ENCODE assay signal across 31 cellular contexts in genomic region chr10:13801907-13802288, GRCh38.
"Had no signal": no experiment of that assay in that cellular context is flagged by ENCODE, and none has a peak within 500 bp of the region (broad histone marks: within the 10 kb centered on the region; RNA-seq: fewer than 3 reads in every experiment).

No MANE protein-coding gene starts in this region.

- H3K27me3 ChIP-seq: adrenal gland, body of pancreas, colonic mucosa, esophagus muscularis mucosa, foreskin keratinocyte, gastrocnemius medialis, heart left ventricle had no signal

- H3K27ac ChIP-seq: adrenal gland, body of pancreas, colonic mucosa, esophagus muscularis mucosa, foreskin keratinocyte, gastrocnemius medialis, heart left ventricle had no signal

- H3K4me1 ChIP-seq: colonic mucosa, gastrocnemius medialis had no signal

- H3K36me3 ChIP-seq: adrenal gland, colonic mucosa, esophagus muscularis mucosa, gastrocnemius medialis had no signal

- H3K9me3 Mint-ChIP-seq: activated CD4-positive, alpha-beta memory T cell treated with anti-CD3 and anti-CD28 coated beads, Interleukin-2, amount 10 ng/mL, durations not matched to agents 7 days and 5 days; activated CD4-positive, alpha-beta T cell treated with anti-CD3 and anti-CD28 coated beads, Interleukin-2, amount 10 ng/mL, durations not matched to agents 7 days and 5 days; activated naive CD8-positive, alpha-beta T cell treated with anti-CD3 and anti-CD28 coated beads for 36 hours; activated naive CD8-positive, alpha-beta T cell treated with anti-CD3 and anti-CD28 coated beads, Interleukin-2, amount 50 U/mL, for 24 hours; activated T-cell treated with anti-CD3 and anti-CD28 coated beads, Interleukin-2, amount 50 U/mL, for 24 hours; activated T-cell treated with anti-CD3 and anti-CD28 coated beads, Interleukin-2, amount 50 U/mL, for 72 hours; endodermal cell; WTC11 had no signal

- H3K4me3 ChIP-seq: adrenal gland, body of pancreas, colonic mucosa, esophagus muscularis mucosa, gastrocnemius medialis, heart left ventricle had no signal

- H3K36me3 Mint-ChIP-seq: activated naive CD8-positive, alpha-beta T cell treated with anti-CD3 and anti-CD28 coated beads for 36 hours; WTC11 had no signal

- ATAC-seq: activated naive CD8-positive, alpha-beta T cell treated with anti-CD3 and anti-CD28 coated beads, Interleukin-2, amount 50 U/mL, for 24 hours; activated T-cell treated with anti-CD3 and anti-CD28 coated beads, Interleukin-2, amount 50 U/mL, for 72 hours; body of pancreas; foreskin keratinocyte; gastrocnemius medialis; heart left ventricle; WTC11 had no signal

- DNase-seq: activated CD4-positive, alpha-beta memory T cell treated with anti-CD3 and anti-CD28 coated beads, Interleukin-2, amount 10 ng/mL, durations not matched to agents 7 days and 5 days; activated CD4-positive, alpha-beta T cell treated with anti-CD3 and anti-CD28 coated beads for 1 hour; activated CD4-positive, alpha-beta T cell treated with anti-CD3 and anti-CD28 coated beads for 4 hours; activated CD4-positive, alpha-beta T cell treated with anti-CD3 and anti-CD28 coated beads, Interleukin-2, amount 10 ng/mL, durations not matched to agents 7 days and 5 days; activated CD4-positive, alpha-beta T cell treated with anti-CD3 and anti-CD28 coated beads, Interleukin-2, amount 50 U/mL, for 4 hours; activated CD8-positive, alpha-beta memory T cell treated with anti-CD3 and anti-CD28 coated beads, Interleukin-2, amount 50 U/mL, for 48 hours; activated gamma-delta T cell; activated naive CD4-positive, alpha-beta T cell treated with anti-CD3 and anti-CD28 coated beads, Interleukin-2, amount 50 U/mL, for 16 hours; activated naive CD4-positive, alpha-beta T cell treated with Interleukin-2 at 50 U/mL for 16 hours; activated naive CD8-positive, alpha-beta T cell treated with anti-CD3 and anti-CD28 coated beads for 36 hours; activated naive CD8-positive, alpha-beta T cell treated with anti-CD3 and anti-CD28 coated beads, Interleukin-2, amount 50 U/mL, for 24 hours; activated T-cell treated with anti-CD3 and anti-CD28 coated beads for 4 hours; activated T-cell treated with anti-CD3 and anti-CD28 coated beads, Interleukin-2, amount 50 U/mL, for 24 hours; activated T-cell treated with anti-CD3 and anti-CD28 coated beads, Interleukin-2, amount 50 U/mL, for 72 hours; adrenal gland; amygdala; aorta; body of pancreas; central memory CD4-positive, alpha-beta T cell; cerebellar nuclear complex; colonic mucosa; effector memory CD4-positive, alpha-beta T cell; endodermal cell; erythroblast; foreskin keratinocyte; gastrocnemius medialis; glutamatergic neuron; heart left ventricle; T-helper 2 cell had no signal

- H3K9me3 ChIP-seq: adrenal gland, body of pancreas, colonic mucosa, esophagus muscularis mucosa, gastrocnemius medialis, heart left ventricle had no signal

- H3K4me3 Mint-ChIP-seq: activated CD4-positive, alpha-beta memory T cell treated with anti-CD3 and anti-CD28 coated beads, Interleukin-2, amount 10 ng/mL, durations not matched to agents 7 days and 5 days; activated CD4-positive, alpha-beta T cell treated with anti-CD3 and anti-CD28 coated beads, Interleukin-2, amount 10 ng/mL, durations not matched to agents 7 days and 5 days; activated naive CD8-positive, alpha-beta T cell treated with anti-CD3 and anti-CD28 coated beads for 36 hours; activated naive CD8-positive, alpha-beta T cell treated with anti-CD3 and anti-CD28 coated beads, Interleukin-2, amount 50 U/mL, for 24 hours; activated T-cell treated with anti-CD3 and anti-CD28 coated beads, Interleukin-2, amount 50 U/mL, for 24 hours; activated T-cell treated with anti-CD3 and anti-CD28 coated beads, Interleukin-2, amount 50 U/mL, for 72 hours; endodermal cell; WTC11 had no signal

- H3K27ac Mint-ChIP-seq: activated CD4-positive, alpha-beta memory T cell treated with anti-CD3 and anti-CD28 coated beads, Interleukin-2, amount 10 ng/mL, durations not matched to agents 7 days and 5 days; activated CD4-positive, alpha-beta T cell treated with anti-CD3 and anti-CD28 coated beads, Interleukin-2, amount 10 ng/mL, durations not matched to agents 7 days and 5 days; activated naive CD8-positive, alpha-beta T cell treated with anti-CD3 and anti-CD28 coated beads for 36 hours; activated naive CD8-positive, alpha-beta T cell treated with anti-CD3 and anti-CD28 coated beads, Interleukin-2, amount 50 U/mL, for 24 hours; activated T-cell treated with anti-CD3 and anti-CD28 coated beads, Interleukin-2, amount 50 U/mL, for 24 hours; activated T-cell treated with anti-CD3 and anti-CD28 coated beads, Interleukin-2, amount 50 U/mL, for 72 hours; endodermal cell; WTC11 had no signal

- H3K27me3 Mint-ChIP-seq: activated naive CD8-positive, alpha-beta T cell treated with anti-CD3 and anti-CD28 coated beads for 36 hours; activated naive CD8-positive, alpha-beta T cell treated with anti-CD3 and anti-CD28 coated beads, Interleukin-2, amount 50 U/mL, for 24 hours; activated T-cell treated with anti-CD3 and anti-CD28 coated beads, Interleukin-2, amount 50 U/mL, for 24 hours had no signal
